Comparison of ENCODE assay signal across 1 cellular context in the genomic region with DNA sequence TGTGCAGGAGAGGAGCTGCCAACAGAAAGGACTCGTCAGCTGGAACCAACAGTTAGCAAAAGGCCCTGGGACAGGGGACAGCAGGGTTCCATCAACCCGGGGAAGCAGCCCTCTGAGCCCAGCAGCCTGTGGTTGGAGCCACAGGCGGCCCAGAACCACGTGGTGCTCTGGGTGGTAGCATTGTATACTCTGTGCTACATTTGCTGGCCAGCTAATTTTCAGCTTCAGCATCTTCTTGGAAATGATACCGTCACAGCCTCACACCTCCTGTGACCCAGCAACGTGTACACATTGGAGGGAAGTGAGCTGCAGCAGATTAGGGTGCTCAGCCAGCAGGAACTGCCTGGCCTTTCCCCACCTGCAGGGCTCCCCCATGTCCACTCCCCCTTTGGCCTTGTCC.
TF ChIP-seq lines count a peak whose summit lies in the region.

No MANE protein-coding gene starts in this region.

TF ChIP-seq in HepG2, 621 proteins besides CTCF, POLR2A, EP300 and RAD21:
- TF ChIP-seq ZNF496 (CRISPR knock-in tag; IDR thresholded peaks at IDR 0.05; ENCODE audit: insufficient replicate concordance) (no peak), ZSCAN5A (CRISPR knock-in tag; IDR thresholded peaks at IDR 0.05; ENCODE audit: borderline replicate concordance) (no peak), ZBTB21 (CRISPR knock-in tag; IDR thresholded peaks at IDR 0.05) (no peak), RFX3 (CRISPR knock-in tag; IDR thresholded peaks at IDR 0.05) (no peak), ZNF354B (CRISPR knock-in tag; IDR thresholded peaks at IDR 0.05) (no peak), MATR3 (CRISPR knock-in tag; IDR thresholded peaks at IDR 0.05) (no peak), KMT2B (CRISPR knock-in tag; IDR thresholded peaks at IDR 0.05) (no peak), HNRNPLL (IDR thresholded peaks at IDR 0.05; ENCODE audit: low read depth, low read length, poor library complexity, severe bottlenecking) (no peak), HOXD1 (CRISPR knock-in tag; IDR thresholded peaks at IDR 0.05) (no peak), MEF2D (CRISPR knock-in tag; IDR thresholded peaks at IDR 0.05) (no peak)
- TF ChIP-seq, protein P1, sequence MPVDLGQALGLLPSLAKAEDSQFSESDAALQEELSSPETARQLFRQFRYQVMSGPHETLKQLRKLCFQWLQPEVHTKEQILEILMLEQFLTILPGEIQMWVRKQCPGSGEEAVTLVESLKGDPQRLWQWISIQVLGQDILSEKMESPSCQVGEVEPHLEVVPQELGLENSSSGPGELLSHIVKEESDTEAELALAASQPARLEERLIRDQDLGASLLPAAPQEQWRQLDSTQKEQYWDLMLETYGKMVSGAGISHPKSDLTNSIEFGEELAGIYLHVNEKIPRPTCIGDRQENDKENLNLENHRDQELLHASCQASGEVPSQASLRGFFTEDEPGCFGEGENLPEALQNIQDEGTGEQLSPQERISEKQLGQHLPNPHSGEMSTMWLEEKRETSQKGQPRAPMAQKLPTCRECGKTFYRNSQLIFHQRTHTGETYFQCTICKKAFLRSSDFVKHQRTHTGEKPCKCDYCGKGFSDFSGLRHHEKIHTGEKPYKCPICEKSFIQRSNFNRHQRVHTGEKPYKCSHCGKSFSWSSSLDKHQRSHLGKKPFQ (CRISPR knock-in tag; IDR thresholded peaks at IDR 0.05; ENCODE audit: insufficient replicate concordance): no peak
- TF ChIP-seq, protein P2, sequence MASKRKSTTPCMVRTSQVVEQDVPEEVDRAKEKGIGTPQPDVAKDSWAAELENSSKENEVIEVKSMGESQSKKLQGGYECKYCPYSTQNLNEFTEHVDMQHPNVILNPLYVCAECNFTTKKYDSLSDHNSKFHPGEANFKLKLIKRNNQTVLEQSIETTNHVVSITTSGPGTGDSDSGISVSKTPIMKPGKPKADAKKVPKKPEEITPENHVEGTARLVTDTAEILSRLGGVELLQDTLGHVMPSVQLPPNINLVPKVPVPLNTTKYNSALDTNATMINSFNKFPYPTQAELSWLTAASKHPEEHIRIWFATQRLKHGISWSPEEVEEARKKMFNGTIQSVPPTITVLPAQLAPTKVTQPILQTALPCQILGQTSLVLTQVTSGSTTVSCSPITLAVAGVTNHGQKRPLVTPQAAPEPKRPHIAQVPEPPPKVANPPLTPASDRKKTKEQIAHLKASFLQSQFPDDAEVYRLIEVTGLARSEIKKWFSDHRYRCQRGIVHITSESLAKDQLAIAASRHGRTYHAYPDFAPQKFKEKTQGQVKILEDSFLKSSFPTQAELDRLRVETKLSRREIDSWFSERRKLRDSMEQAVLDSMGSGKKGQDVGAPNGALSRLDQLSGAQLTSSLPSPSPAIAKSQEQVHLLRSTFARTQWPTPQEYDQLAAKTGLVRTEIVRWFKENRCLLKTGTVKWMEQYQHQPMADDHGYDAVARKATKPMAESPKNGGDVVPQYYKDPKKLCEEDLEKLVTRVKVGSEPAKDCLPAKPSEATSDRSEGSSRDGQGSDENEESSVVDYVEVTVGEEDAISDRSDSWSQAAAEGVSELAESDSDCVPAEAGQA (IDR thresholded peaks at IDR 0.05; ENCODE audit: low read depth): no peak
- TF ChIP-seq, protein P2 (CRISPR knock-in tag; IDR thresholded peaks at IDR 0.05; ENCODE audit: borderline replicate concordance): no peak
TF ChIP-seq in HepG2: peak in this region for 0.
